21 cellular contexts compared by ENCODE assay signal in genomic region chr12:52575256-52575655, GRCh38. TPM values are rescaled to one million over a fixed set of nuclear protein-coding genes. Genes with fewer than 3 reads are reported as not detected.
DNase-seq lines count a peak whose midpoint lies in the region; ATAC-seq and TF ChIP-seq lines count a peak whose summit lies in the region.
"Had no signal": no experiment of that assay in that cellular context is flagged by ENCODE, and none has a peak within 500 bp of the region (broad histone marks: within the 10 kb centered on the region; RNA-seq: fewer than 3 reads in every experiment).

No MANE protein-coding gene starts in this region.

- H3K4me3 ChIP-seq in BLaER1 treated with 17β-estradiol and CSF1 and Interleukin-3, amounts not matched to agents 10 nM and 100 nM = no peak overlapping the region
- H3K4me3 ChIP-seq in GM12865 (ENCODE audit: low read depth, low read length) = no peak overlapping the region

- no peak overlapping the region for H3K27ac ChIP-seq in BLaER1 treated with 17β-estradiol and CSF1 and Interleukin-3, amounts not matched to agents 10 nM and 100 nM
- H3K27ac ChIP-seq: HL-60 had no signal

- no peaks in the 10 kb centered on the region for H3K4me1 Mint-ChIP-seq in stimulated activated effector memory CD8-positive, alpha-beta T cell treated with anti-CD3 and anti-CD28 coated beads, Interleukin-12 subunit alpha, Interleukin-12 subunit beta, amount 100 ng/mL, for 72 hours
- peaks cover 2% of the 10 kb centered on the region for H3K4me1 Mint-ChIP-seq in activated naive CD4-positive, alpha-beta T cell treated with anti-CD3 and anti-CD28 coated beads, Interleukin-2, amount 10 ng/mL, durations not matched to agents 7 days and 5 days

- TF ChIP-seq CTCF in GM12865 (IDR thresholded peaks at IDR 0.05; ENCODE audit: insufficient read depth, low read depth, low read length, missing control alignments) = no peak

- no peaks in the 10 kb centered on the region for H4K20me1 ChIP-seq in BLaER1 treated with 17β-estradiol and CSF1 and Interleukin-3, amounts not matched to agents 10 nM and 100 nM

- H3K36me3 ChIP-seq in BLaER1 treated with 17β-estradiol and CSF1 and Interleukin-3, amounts not matched to agents 10 nM and 100 nM = no peaks in the 10 kb centered on the region
- H3K36me3 ChIP-seq: BE2C had no signal

- no peak overlapping the region for H3K9ac ChIP-seq in BLaER1 treated with 17β-estradiol and CSF1 and Interleukin-3, amounts not matched to agents 10 nM and 100 nM

- H3K9me3 Mint-ChIP-seq in stimulated activated effector memory CD8-positive, alpha-beta T cell treated with anti-CD3 and anti-CD28 coated beads, Interleukin-12 subunit alpha, Interleukin-12 subunit beta, amount 100 ng/mL, for 72 hours = no peaks in the 10 kb centered on the region
- H3K9me3 Mint-ChIP-seq in activated naive CD4-positive, alpha-beta T cell treated with anti-CD3 and anti-CD28 coated beads, Interleukin-2, amount 10 ng/mL, durations not matched to agents 7 days and 5 days = no peaks in the 10 kb centered on the region
- H3K9me3 Mint-ChIP-seq: CD8-positive, alpha-beta T cell; HFFc6 had no signal

- peak overlapping the region; percentile 48 for H3K27ac Mint-ChIP-seq in stimulated activated effector memory CD8-positive, alpha-beta T cell treated with anti-CD3 and anti-CD28 coated beads, Interleukin-12 subunit alpha, Interleukin-12 subunit beta, amount 100 ng/mL, for 72 hours
- no peak overlapping the region for H3K27ac Mint-ChIP-seq in activated naive CD4-positive, alpha-beta T cell treated with anti-CD3 and anti-CD28 coated beads, Interleukin-2, amount 10 ng/mL, durations not matched to agents 7 days and 5 days
- H3K27ac Mint-ChIP-seq: CD8-positive, alpha-beta T cell; HFFc6 had no signal

- H3K27me3 Mint-ChIP-seq in activated naive CD4-positive, alpha-beta T cell treated with anti-CD3 and anti-CD28 coated beads, Interleukin-2, amount 10 ng/mL, durations not matched to agents 7 days and 5 days = peaks cover 31% of the 10 kb centered on the region

- no peak for ATAC-seq in stimulated activated effector memory CD8-positive, alpha-beta T cell treated with anti-CD3 and anti-CD28 coated beads, Interleukin-12 subunit alpha, Interleukin-12 subunit beta, amount 100 ng/mL, for 72 hours
- ATAC-seq: CD8-positive, alpha-beta T cell; HCT116 had no signal

- H3K4me1 ChIP-seq in BLaER1 treated with 17β-estradiol and CSF1 and Interleukin-3, amounts not matched to agents 10 nM and 100 nM = peaks cover 0 to 18% (median 12%) of the 10 kb centered on the region in 10 experiments; a peak in 18 of 20 replicates
- H3K4me1 ChIP-seq: BE2C had no signal

- H3K4me2 ChIP-seq in BLaER1 treated with 17β-estradiol and CSF1 and Interleukin-3, amounts not matched to agents 10 nM and 100 nM = peak overlapping the region; percentile 26 to 81 (median 58)

- H3K9me3 ChIP-seq in BLaER1 treated with 17β-estradiol and CSF1 and Interleukin-3, amounts not matched to agents 10 nM and 100 nM (replicated peaks in 1 of 11) = no peaks in the 10 kb centered on the region
- H3K9me3 ChIP-seq: BE2C had no signal

- H3K27me3 ChIP-seq in BLaER1 treated with 17β-estradiol and CSF1 and Interleukin-3, amounts not matched to agents 10 nM and 100 nM = no peaks in the 10 kb centered on the region

- DNase-seq in GM12865 (ENCODE audit: low read depth) (peak; percentile 32), mesenteric fat pad (ENCODE audit: low spot score) (peak; percentile 51), NCI-H2081 (lab: John Stamatoyannopoulos, UW) (no peak), NCI-H146 treated with DMSO at 0.1 percent for 48 hours (lab: John Stamatoyannopoulos, UW; ENCODE audit: unreplicated experiment) (no peak)
- DNase-seq in stimulated activated effector memory CD8-positive, alpha-beta T cell treated with anti-CD3 and anti-CD28 coated beads, Interleukin-12 subunit alpha, Interleukin-12 subunit beta, amount 100 ng/mL, for 72 hours (ENCODE audit: low spot score in 2 of 2) = no peak
- no peak for DNase-seq in activated naive CD4-positive, alpha-beta T cell treated with anti-CD3 and anti-CD28 coated beads, Interleukin-2, amount 10 ng/mL, durations not matched to agents 7 days and 5 days
- DNase-seq: ACHN; BE2C; CD8-positive, alpha-beta T cell; DMS 273 treated with DMSO at 0.1 percent for 48 hours; DMS53; DND-41; EL; GOT3; H7; HFFc6 had no signal

- CTCF ChIA-PET in activated naive CD4-positive, alpha-beta T cell treated with anti-CD3 and anti-CD28 coated beads, Interleukin-2, amount 10 ng/mL, durations not matched to agents 7 days and 5 days (lab: Charles Lee) = interaction anchor here (1.0 to 2.1 kb wide), 2 partner anchors 10 to 305 kb away, joined by 3 to 9 read pairs; no protein-coding TSS in a partner anchor

- no peaks in the 10 kb centered on the region for H3K36me3 Mint-ChIP-seq in stimulated activated effector memory CD8-positive, alpha-beta T cell treated with anti-CD3 and anti-CD28 coated beads, Interleukin-12 subunit alpha, Interleukin-12 subunit beta, amount 100 ng/mL, for 72 hours
- no peaks in the 10 kb centered on the region for H3K36me3 Mint-ChIP-seq in activated naive CD4-positive, alpha-beta T cell treated with anti-CD3 and anti-CD28 coated beads, Interleukin-2, amount 10 ng/mL, durations not matched to agents 7 days and 5 days
- H3K36me3 Mint-ChIP-seq: CD8-positive, alpha-beta T cell had no signal

- H3K4me3 Mint-ChIP-seq in stimulated activated effector memory CD8-positive, alpha-beta T cell treated with anti-CD3 and anti-CD28 coated beads, Interleukin-12 subunit alpha, Interleukin-12 subunit beta, amount 100 ng/mL, for 72 hours = no peak overlapping the region
- H3K4me3 Mint-ChIP-seq in activated naive CD4-positive, alpha-beta T cell treated with anti-CD3 and anti-CD28 coated beads, Interleukin-2, amount 10 ng/mL, durations not matched to agents 7 days and 5 days = no peak overlapping the region
- H3K4me3 Mint-ChIP-seq: CD8-positive, alpha-beta T cell; HFFc6 had no signal

RNA-seq across cellular contexts. Expression of gene KRT74, which starts 1.6 kb away (rescaled TPM):
- total RNA-seq in mesenteric fat pad = not detected
- total RNA-seq: CD8-positive, alpha-beta T cell; G401; H7; HFFc6; HT1080 had no signal

RNA-seq across cellular contexts. Expression of gene KRT71, which starts 22.3 kb away (rescaled TPM):
- total RNA-seq in mesenteric fat pad = not detected
- total RNA-seq: CD8-positive, alpha-beta T cell; G401; H7; HFFc6; HT1080 had no signal

RNA-seq across cellular contexts. Expression of gene KRT72, which starts 26.0 kb away (rescaled TPM):
- total RNA-seq in mesenteric fat pad = not detected
- total RNA-seq: G401, H7, HFFc6, HT1080 had no signal

RNA-seq across cellular contexts. Expression of gene KRT73, which starts 43.1 kb away (rescaled TPM):
- not detected for total RNA-seq in mesenteric fat pad
- total RNA-seq: G401, H7, HFFc6, HT1080 had no signal

RNA-seq across cellular contexts. Expression of gene KRT5, which starts 55.1 kb away (rescaled TPM):
- 3.0 TPM for total RNA-seq in mesenteric fat pad
- total RNA-seq: CD8-positive, alpha-beta T cell; G401; H7; HFFc6; HT1080 had no signal

Comparison
In these comparisons a context has a peak if more than half of its experiments do, and no peak if none do; other contexts are left out.
1. DNase-seq: peak in GM12865 (single experiment) and mesenteric fat pad (single experiment); none in stimulated activated effector memory CD8-positive, alpha-beta T cell treated with anti-CD3 and anti-CD28 coated beads, Interleukin-12 subunit alpha, Interleukin-12 subunit beta, amount 100 ng/mL, for 72 hours (0 of 2), NCI-H2081 (0 of 2), NCI-H146 treated with DMSO at 0.1 percent for 48 hours (single experiment) and activated naive CD4-positive, alpha-beta T cell treated with anti-CD3 and anti-CD28 coated beads, Interleukin-2, amount 10 ng/mL, durations not matched to agents 7 days and 5 days (single experiment).